In genomic region chr4:124212835-124213640, GRCh38 we compare ENCODE assay signal across 14 cellular contexts.
DNase-seq lines count a peak whose midpoint lies in the region; ATAC-seq and TF ChIP-seq lines count a peak whose summit lies in the region.
"Had no signal": no experiment of that assay in that cellular context is flagged by ENCODE, and none has a peak within 500 bp of the region (broad histone marks: within the 10 kb centered on the region; RNA-seq: fewer than 3 reads in every experiment).

No MANE protein-coding gene starts in this region.

- no peaks in the 10 kb centered on the region for H3K4me1 ChIP-seq in fibroblast of lung (ENCODE audit: control insufficient read depth, extremely low read depth, insufficient read depth, low read length)
- H3K4me1 ChIP-seq in mesodermal cell (ENCODE audit: control insufficient read depth, insufficient read depth, low read length, poor library complexity, severe bottlenecking) = no peaks in the 10 kb centered on the region
- H3K4me1 ChIP-seq in right lobe of liver = no peaks in the 10 kb centered on the region

- DNase-seq in AG08396 (ENCODE audit: low spot score) (peak; percentile 2), fibroblast of lung (ENCODE audit: low read depth in 2 of 2) (peak; percentile 34 to 57), NCI-H2227 (lab: John Stamatoyannopoulos, UW; ENCODE audit: unreplicated experiment) (no peak), right lobe of liver (no peak), DMS53 (lab: John Stamatoyannopoulos, UW) (no peak), hippocampal formation (lab: John Stamatoyannopoulos, UW) (no peak)
- DNase-seq: activated CD8-positive, alpha-beta memory T cell treated with anti-CD3 and anti-CD28 coated beads, Interleukin-2, amount 50 U/mL, for 4 hours; activated naive CD8-positive, alpha-beta T cell treated with anti-CD3 and anti-CD28 coated beads for 36 hours; Calu3; NK-92 treated with Interleukin-12 subunit alpha and Interleukin-12 subunit beta, amount 100 ng/mL, for 24 hours; occipital lobe had no signal

- H3K27me3 ChIP-seq in fibroblast of lung (ENCODE audit: control insufficient read depth, insufficient read depth, low read length) (no peaks in the 10 kb centered on the region), right lobe of liver (no peaks in the 10 kb centered on the region)

- H3K36me3 ChIP-seq in fibroblast of lung (ENCODE audit: control insufficient read depth, insufficient read depth, low read length) (no peaks in the 10 kb centered on the region), mesodermal cell (ENCODE audit: control insufficient read depth, insufficient read depth, low read length) (no peaks in the 10 kb centered on the region), right lobe of liver (no peaks in the 10 kb centered on the region)
- H3K36me3 ChIP-seq: HAP-1 had no signal

- no peak; the same call in 2 of the 3 replicates for ATAC-seq in SK-N-SH treated with all-trans-retinoic acid at 6 μM for 48 hours
- ATAC-seq in right lobe of liver = no peak

- H3K9me3 ChIP-seq in fibroblast of lung (ENCODE audit: control insufficient read depth, insufficient read depth, low read depth, low read length) = no peaks in the 10 kb centered on the region
- H3K9me3 ChIP-seq in mesodermal cell (ENCODE audit: control insufficient read depth, low read length) = no peaks in the 10 kb centered on the region
- no peaks in the 10 kb centered on the region for H3K9me3 ChIP-seq in right lobe of liver
- H3K9me3 ChIP-seq: HAP-1 had no signal

- WGBS in mesodermal cell (ENCODE audit: insufficient coverage in 2 of 2), 2 experiments = 25 to 75% methylated on average over 1 to 2 of the region's 3 CpGs
- WGBS in right lobe of liver (ENCODE audit: insufficient coverage, low coverage, low lambda C conversion rate, missing lambda C conversion rate) = 10% methylated on average over 3 of the region's 3 CpGs

- no peak overlapping the region for H3K9ac ChIP-seq in fibroblast of lung (ENCODE audit: insufficient read depth, low read length)

- intact Hi-C loops in right lobe of liver (cut with DNase I) = no loop called here

- no peaks in the 10 kb centered on the region for H4K20me1 ChIP-seq in fibroblast of lung (ENCODE audit: control insufficient read depth, extremely low read depth, insufficient read depth, low read length)

- peak overlapping the region; percentile 25 for H3K4me2 ChIP-seq in fibroblast of lung (ENCODE audit: extremely low read depth, insufficient read depth, low read length)

- H3K79me2 ChIP-seq in fibroblast of lung (ENCODE audit: control insufficient read depth, insufficient read depth, low read length) = no peaks in the 10 kb centered on the region

- no peak for TF ChIP-seq CTCF in fibroblast of lung (conservative IDR thresholded peaks at IDR 0.05 in 1 of 2, IDR thresholded peaks at IDR 0.05 in 1 of 2; ENCODE audit: low read depth in 1 of 2, low read length in 2 of 2)
- TF ChIP-seq CTCF in right lobe of liver (IDR thresholded peaks at IDR 0.05) = no peak

- no peak overlapping the region for H3K27ac ChIP-seq in fibroblast of lung (ENCODE audit: insufficient read depth, low read length)
- peak overlapping the region; percentile 11 for H3K27ac ChIP-seq in mesodermal cell (ENCODE audit: low read depth, low read length, severe bottlenecking)
- H3K27ac ChIP-seq in right lobe of liver = no peak overlapping the region

- H2AFZ ChIP-seq in fibroblast of lung (ENCODE audit: low read length) = peak overlapping the region; percentile 57

- no peak for TF ChIP-seq POLR2A in right lobe of liver (IDR thresholded peaks at IDR 0.05)

- H3K4me3 ChIP-seq in fibroblast of lung (replicated peaks in 1 of 4; ENCODE audit: control extremely low read depth in 1 of 4, insufficient read depth in 1 of 4, low read depth in 3 of 4, low read length in 4 of 4) (no peak overlapping the region), mesodermal cell (ENCODE audit: extremely low read depth, insufficient read depth, low read length, poor library complexity, severe bottlenecking) (no peak overlapping the region), right lobe of liver (no peak overlapping the region)
- H3K4me3 ChIP-seq: HAP-1 had no signal

TF ChIP-seq in SK-N-SH treated with all-trans-retinoic acid at 6 μM for 48 hours, 23 proteins besides CTCF, POLR2A, EP300 and RAD21:
- no peak for TF ChIP-seq ESRRG (CRISPR knock-in tag; IDR thresholded peaks at IDR 0.05)
- no peak for TF ChIP-seq CSDC2 (CRISPR knock-in tag; IDR thresholded peaks at IDR 0.05)
- TF ChIP-seq TCF4 (CRISPR knock-in tag; IDR thresholded peaks at IDR 0.05; ENCODE audit: borderline replicate concordance) = peak; percentile 30; the same call in 1 of the 2 replicates
- TF ChIP-seq ZNF70 (CRISPR knock-in tag; IDR thresholded peaks at IDR 0.05) = peak; percentile 76
- TF ChIP-seq, protein P1, sequence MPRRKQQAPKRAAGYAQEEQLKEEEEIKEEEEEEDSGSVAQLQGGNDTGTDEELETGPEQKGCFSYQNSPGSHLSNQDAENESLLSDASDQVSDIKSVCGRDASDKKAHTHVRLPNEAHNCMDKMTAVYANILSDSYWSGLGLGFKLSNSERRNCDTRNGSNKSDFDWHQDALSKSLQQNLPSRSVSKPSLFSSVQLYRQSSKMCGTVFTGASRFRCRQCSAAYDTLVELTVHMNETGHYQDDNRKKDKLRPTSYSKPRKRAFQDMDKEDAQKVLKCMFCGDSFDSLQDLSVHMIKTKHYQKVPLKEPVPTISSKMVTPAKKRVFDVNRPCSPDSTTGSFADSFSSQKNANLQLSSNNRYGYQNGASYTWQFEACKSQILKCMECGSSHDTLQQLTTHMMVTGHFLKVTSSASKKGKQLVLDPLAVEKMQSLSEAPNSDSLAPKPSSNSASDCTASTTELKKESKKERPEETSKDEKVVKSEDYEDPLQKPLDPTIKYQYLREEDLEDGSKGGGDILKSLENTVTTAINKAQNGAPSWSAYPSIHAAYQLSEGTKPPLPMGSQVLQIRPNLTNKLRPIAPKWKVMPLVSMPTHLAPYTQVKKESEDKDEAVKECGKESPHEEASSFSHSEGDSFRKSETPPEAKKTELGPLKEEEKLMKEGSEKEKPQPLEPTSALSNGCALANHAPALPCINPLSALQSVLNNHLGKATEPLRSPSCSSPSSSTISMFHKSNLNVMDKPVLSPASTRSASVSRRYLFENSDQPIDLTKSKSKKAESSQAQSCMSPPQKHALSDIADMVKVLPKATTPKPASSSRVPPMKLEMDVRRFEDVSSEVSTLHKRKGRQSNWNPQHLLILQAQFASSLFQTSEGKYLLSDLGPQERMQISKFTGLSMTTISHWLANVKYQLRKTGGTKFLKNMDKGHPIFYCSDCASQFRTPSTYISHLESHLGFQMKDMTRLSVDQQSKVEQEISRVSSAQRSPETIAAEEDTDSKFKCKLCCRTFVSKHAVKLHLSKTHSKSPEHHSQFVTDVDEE (CRISPR knock-in tag; IDR thresholded peaks at IDR 0.05) = 0 out of 2 replicates have a peak, but pooled peaks have one; percentile 38

Comparison
In these comparisons a context has a peak if more than half of its experiments do, and no peak if none do; other contexts are left out.
1. DNase-seq: peak in AG08396 (single experiment) and fibroblast of lung (2 of 2); none in NCI-H2227 (single experiment), right lobe of liver (0 of 3), DMS53 (single experiment) and hippocampal formation (0 of 2).